28 cellular contexts compared by ENCODE assay signal in the genomic region with DNA sequence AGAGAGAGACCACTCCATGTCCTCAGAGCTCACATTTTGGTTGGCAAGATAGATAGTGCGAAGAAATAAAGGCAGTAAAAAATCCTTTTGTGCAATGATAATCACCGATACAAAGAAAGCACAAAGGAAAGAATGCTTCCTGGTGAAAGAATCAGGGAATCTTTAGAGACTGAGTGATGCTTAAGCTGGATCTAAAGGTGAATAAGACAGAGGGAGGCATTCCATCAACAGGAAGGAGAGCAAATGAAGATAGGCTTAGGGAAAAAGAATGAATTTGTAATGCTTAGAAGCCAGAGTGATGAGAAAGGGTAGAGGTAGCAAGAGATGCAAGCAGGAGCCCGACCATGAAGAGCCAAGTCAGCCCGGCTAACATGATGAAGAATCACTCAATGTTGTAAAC.
"Had no signal": no experiment of that assay in that cellular context is flagged by ENCODE, and none has a peak within 500 bp of the region (broad histone marks: within the 10 kb centered on the region; RNA-seq: fewer than 3 reads in every experiment).

No MANE protein-coding gene starts in this region.

- H3K27ac ChIP-seq: HL-60, KMS-11, PC-9, Peyer's patch, SJCRH30 had no signal

- H3K9me3 ChIP-seq: Peyer's patch, SJCRH30 had no signal

- H3K4me1 Mint-ChIP-seq: IgD-negative memory B cell had no signal

- H3K9ac ChIP-seq: KMS-11 had no signal

- H3K27me3 ChIP-seq: Peyer's patch, SJCRH30 had no signal

- H2AFZ ChIP-seq: PC-9 had no signal

- H3K27ac Mint-ChIP-seq: IgD-negative memory B cell had no signal

- H3K4me3 ChIP-seq: K562, PC-9, Peyer's patch, SJCRH30 had no signal

- H3K4me1 ChIP-seq: Peyer's patch, SJCRH30 had no signal

- ATAC-seq: K562, Right ventricle myocardium inferior, SK-N-SH treated with all-trans-retinoic acid at 6 μM for 48 hours had no signal

- H3K27me3 Mint-ChIP-seq: IgD-negative memory B cell had no signal

- H3K4me2 ChIP-seq: KMS-11, PC-9 had no signal

- H3K4me3 Mint-ChIP-seq: IgD-negative memory B cell had no signal

- H3K36me3 ChIP-seq: Peyer's patch, SJCRH30 had no signal

- H3K36me3 Mint-ChIP-seq: IgD-negative memory B cell had no signal

- DNase-seq: Kasumi-1, MV-4-11, NCI-H1048, NCI-H1105, NCI-H1417, NCI-H1436 treated with DMSO at 0.1 percent for 48 hours, NCI-H1694, NCI-H187 treated with DMSO at 0.1 percent for 48 hours, NCI-H2029 treated with DMSO at 0.1 percent for 48 hours, NCI-H2171 treated with DMSO at 0.1 percent for 48 hours, NCI-H2227 treated with DMSO at 0.1 percent for 48 hours, NCI-H446, NCI-H510A, NCI-H524 treated with DMSO at 0.1 percent for 48 hours, NCI-H69, NCI-H774, OCI-M1, PC-9, Peyer's patch, SHP77 treated with DMSO at 0.1 percent for 48 hours, SJCRH30 had no signal

- FAIRE-seq: HTR-8/SVneo, K562 had no signal
